In genomic region chr3:157819415-157819814, GRCh38 we compare ENCODE assay signal across 23 cellular contexts.
DNase-seq lines count a peak whose midpoint lies in the region; ATAC-seq and TF ChIP-seq lines count a peak whose summit lies in the region.
"Had no signal": no experiment of that assay in that cellular context is flagged by ENCODE, and none has a peak within 500 bp of the region (broad histone marks: within the 10 kb centered on the region; RNA-seq: fewer than 3 reads in every experiment).

No MANE protein-coding gene starts in this region.

- intact Hi-C loops in left lung (cut with DNase I), result no loop called here

- H3K27me3 ChIP-seq in adipocyte (replicated peaks; ENCODE audit: control insufficient read depth, insufficient read depth, low read length) (no peaks in the 10 kb centered on the region), left lung (no peaks in the 10 kb centered on the region)
- H3K27me3 ChIP-seq: BLaER1 had no signal

- H3K4me3 ChIP-seq in adipocyte (ENCODE audit: low read length), result peak overlapping the region; percentile 66
- H3K4me3 ChIP-seq in left lung, result no peak overlapping the region
- H3K4me3 ChIP-seq: BLaER1 had no signal

- no peaks in the 10 kb centered on the region for H3K36me3 Mint-ChIP-seq in activated naive CD4-positive, alpha-beta T cell treated with anti-CD3 and anti-CD28 coated beads, Interleukin-2, amount 50 U/mL, for 72 hours

- no peak overlapping the region for H3K27ac Mint-ChIP-seq in activated naive CD4-positive, alpha-beta T cell treated with anti-CD3 and anti-CD28 coated beads, Interleukin-2, amount 50 U/mL, for 72 hours
- H3K27ac Mint-ChIP-seq: CD4-positive, alpha-beta T cell; HFFc6; IgD-negative memory B cell had no signal

- peaks cover 0 to 8% of the 10 kb centered on the region in 2 donors for H3K9me3 Mint-ChIP-seq in activated naive CD4-positive, alpha-beta T cell treated with anti-CD3 and anti-CD28 coated beads, Interleukin-2, amount 50 U/mL, for 72 hours
- H3K9me3 Mint-ChIP-seq: CD4-positive, alpha-beta T cell; HFFc6 had no signal

- no peak overlapping the region for H3K27ac ChIP-seq in left lung
- H3K27ac ChIP-seq: BLaER1 had no signal

- DNase-seq in AG08395 (ENCODE audit: low spot score), result peak; percentile 19
- DNase-seq in GM03348 (ENCODE audit: low spot score), result peak; percentile 6
- DNase-seq in adipocyte (ENCODE audit: low read depth), result no peak
- DNase-seq in left lung, result no peak
- DNase-seq in activated T-cell treated with anti-CD3 and anti-CD28 coated beads, Interleukin-2, amount 50 U/mL, for 48 hours, result no peak
- no peak for DNase-seq in activated naive CD4-positive, alpha-beta T cell treated with anti-CD3 and anti-CD28 coated beads, Interleukin-2, amount 50 U/mL, for 72 hours (ENCODE audit: low spot score in 2 of 2)
- no peak for DNase-seq in effector CD8-positive, alpha-beta T cell (lab: John Stamatoyannopoulos, UW)
- DNase-seq: CD4-positive, alpha-beta T cell; COR-L47; DND-41; HFFc6; MV-4-11; NCI-H1105 treated with DMSO at 0.1 percent for 48 hours; NCI-H2081; NCI-H2171; NCI-H345; NCI-H524 treated with DMSO at 0.1 percent for 48 hours; NCI-H82 had no signal

- TF ChIP-seq CTCF in left lung (IDR thresholded peaks at IDR 0.05), result no peak

- peak; percentile 17 for ATAC-seq in left lung
- no peak for ATAC-seq in activated naive CD4-positive, alpha-beta T cell treated with anti-CD3 and anti-CD28 coated beads, Interleukin-2, amount 50 U/mL, for 72 hours
- no peak for ATAC-seq in HG02571 (IDR thresholded peaks at IDR 0.05; ENCODE audit: unreplicated experiment)
- ATAC-seq: Panc1, SK-N-SH treated with all-trans-retinoic acid at 6 μM for 48 hours had no signal

- H3K4me1 ChIP-seq in adipocyte (ENCODE audit: control insufficient read depth, insufficient read depth, low read length), result peaks cover 13% of the 10 kb centered on the region
- no peaks in the 10 kb centered on the region for H3K4me1 ChIP-seq in left lung
- H3K4me1 ChIP-seq: BLaER1 had no signal

- no peaks in the 10 kb centered on the region for H3K9me3 ChIP-seq in adipocyte (ENCODE audit: control insufficient read depth, low read length)
- H3K9me3 ChIP-seq in left lung, result no peaks in the 10 kb centered on the region
- H3K9me3 ChIP-seq: BLaER1 had no signal

- peak overlapping the region; percentile 47 for H3K9ac ChIP-seq in adipocyte (ENCODE audit: low read length)
- H3K9ac ChIP-seq: BLaER1 had no signal

- H3K36me3 ChIP-seq in adipocyte (ENCODE audit: control insufficient read depth, insufficient read depth, low read length, severe bottlenecking), result no peaks in the 10 kb centered on the region
- H3K36me3 ChIP-seq in left lung, result no peaks in the 10 kb centered on the region
- H3K36me3 ChIP-seq: BLaER1 had no signal

Comparison
In these comparisons a context has a peak if more than half of its experiments do, and no peak if none do; other contexts are left out.
1. DNase-seq: peak in AG08395 (single experiment) and GM03348 (single experiment); none in adipocyte (single experiment), left lung (0 of 2), activated T-cell treated with anti-CD3 and anti-CD28 coated beads, Interleukin-2, amount 50 U/mL, for 48 hours (0 of 2), activated naive CD4-positive, alpha-beta T cell treated with anti-CD3 and anti-CD28 coated beads, Interleukin-2, amount 50 U/mL, for 72 hours (0 of 2) and effector CD8-positive, alpha-beta T cell (single experiment).